ENCODE assay signal across 15 cellular contexts in the genomic region with DNA sequence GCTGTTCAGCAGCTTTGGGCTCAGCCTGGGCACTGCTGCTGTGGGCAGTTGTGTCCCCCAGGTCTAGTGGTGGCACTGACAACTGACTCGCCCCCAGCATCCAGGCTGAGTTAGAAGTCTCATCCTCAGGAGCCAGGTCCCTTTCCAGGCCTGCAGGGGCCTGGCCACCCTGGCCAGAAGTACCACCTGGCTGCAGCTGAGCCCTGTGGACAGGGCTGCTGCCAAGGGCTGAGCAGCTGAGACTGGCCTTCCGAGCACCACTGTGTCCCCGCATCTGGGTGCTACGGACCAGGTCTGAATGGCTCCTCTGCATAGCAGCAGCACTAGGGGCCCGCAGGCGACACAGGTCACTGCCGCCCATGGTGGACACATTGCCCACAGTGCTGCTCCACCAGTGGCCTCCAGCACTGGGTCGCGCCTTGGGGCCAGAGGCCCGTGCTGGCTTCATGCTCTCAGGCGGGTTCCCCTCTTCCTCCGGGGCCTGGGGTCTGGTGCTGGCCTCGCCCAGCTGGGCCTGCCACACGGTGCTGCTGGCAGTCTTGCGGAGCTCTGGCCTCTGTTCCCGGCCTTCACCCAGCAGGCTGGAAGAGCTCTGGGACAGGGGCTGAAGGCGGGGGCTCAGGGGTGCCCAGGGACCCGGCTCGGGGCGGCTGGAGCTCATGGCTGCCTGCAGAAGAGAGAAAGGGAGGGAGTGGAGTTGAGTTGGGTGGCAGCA. TPM values are rescaled to one million over a fixed set of nuclear protein-coding genes. Genes with fewer than 3 reads are reported as not detected.
DNase-seq lines count a peak whose midpoint lies in the region; ATAC-seq and TF ChIP-seq lines count a peak whose summit lies in the region.
"Had no signal": no experiment of that assay in that cellular context is flagged by ENCODE, and none has a peak within 500 bp of the region (broad histone marks: within the 10 kb centered on the region; RNA-seq: fewer than 3 reads in every experiment).

No MANE protein-coding gene starts in this region.

- H3K4me3 Mint-ChIP-seq in WTC11 (no peak overlapping the region), osteocyte (ENCODE audit: unreplicated experiment) (no peak overlapping the region)
- H3K4me3 Mint-ChIP-seq: stimulated activated naive B cell treated with anti-CD40 and anti-IgM and Interleukin-4, amounts not matched to agents 10 μg/mL and 1 μg/mL and 100 μg/mL, for 72 hours had no signal

- no peaks in the 10 kb centered on the region for H3K9me3 ChIP-seq in effector memory CD4-positive, alpha-beta T cell (ENCODE audit: control insufficient read depth, low read length)

- POLR2A ChIA-PET in WTC11 (lab: Charles Lee) (no interaction called here), RWPE1 (lab: Yijun Ruan, JAX; ENCODE audit: low non-redundant PET) (no interaction called here)

- no peaks in the 10 kb centered on the region for H3K4me1 ChIP-seq in effector memory CD4-positive, alpha-beta T cell (ENCODE audit: control insufficient read depth, insufficient read depth, low read length, poor library complexity, severe bottlenecking)

- H3K36me3 Mint-ChIP-seq in WTC11 (no peaks in the 10 kb centered on the region), osteocyte (ENCODE audit: unreplicated experiment) (no peaks in the 10 kb centered on the region)
- H3K36me3 Mint-ChIP-seq: stimulated activated naive B cell treated with anti-CD40 and anti-IgM and Interleukin-4, amounts not matched to agents 10 μg/mL and 1 μg/mL and 100 μg/mL, for 72 hours had no signal

- H3K36me3 ChIP-seq in effector memory CD4-positive, alpha-beta T cell (ENCODE audit: control insufficient read depth, insufficient read depth, low read length), result no peaks in the 10 kb centered on the region

- no peak overlapping the region for H3K27ac ChIP-seq in effector memory CD4-positive, alpha-beta T cell (ENCODE audit: insufficient read depth, low read length, poor library complexity, severe bottlenecking)
- no peak overlapping the region for H3K27ac ChIP-seq in RWPE1

- TF ChIP-seq CTCF in WTC11 (IDR thresholded peaks at IDR 0.05) (no peak), osteocyte (IDR thresholded peaks at IDR 0.05) (no peak), RWPE1 (conservative IDR thresholded peaks at IDR 0.05; ENCODE audit: low read depth) (no peak)

- intact Hi-C loops in left cardiac atrium (cut with DNase I), result no loop called here

- peaks cover 1% of the 10 kb centered on the region for H3K27me3 ChIP-seq in effector memory CD4-positive, alpha-beta T cell (replicated peaks; ENCODE audit: control insufficient read depth, insufficient read depth, low read length, poor library complexity, severe bottlenecking)

- H3K4me3 ChIP-seq in effector memory CD4-positive, alpha-beta T cell (ENCODE audit: insufficient read depth, low read depth, low read length, poor library complexity, severe bottlenecking), result no peak overlapping the region
- H3K4me3 ChIP-seq: GM12878 had no signal

- H3K27me3 Mint-ChIP-seq in WTC11 (ENCODE audit: low read depth), result no peaks in the 10 kb centered on the region
- no peaks in the 10 kb centered on the region for H3K27me3 Mint-ChIP-seq in osteocyte (ENCODE audit: unreplicated experiment)

- peak; percentile 43 for DNase-seq in AG08396 (ENCODE audit: low spot score)
- peak; percentile 10 for DNase-seq in WTC11 (ENCODE audit: low spot score)
- DNase-seq in left cardiac atrium, result peak; percentile 23
- peak; percentile 88 for DNase-seq in osteocyte (ENCODE audit: extremely low spot score, unreplicated experiment)
- no peak for DNase-seq in effector memory CD4-positive, alpha-beta T cell
- DNase-seq in RWPE1 (ENCODE audit: low spot score), result no peak
- no peak for DNase-seq in cerebellum (ENCODE audit: low spot score)
- DNase-seq: activated T-cell treated with anti-CD3 and anti-CD28 coated beads for 4 hours; glutamatergic neuron; NCI-H2107; stimulated activated naive B cell treated with anti-CD40 and anti-IgM and Interleukin-4, amounts not matched to agents 10 μg/mL and 1 μg/mL and 100 μg/mL, for 72 hours had no signal

- H3K4me1 Mint-ChIP-seq in WTC11, result no peaks in the 10 kb centered on the region
- no peaks in the 10 kb centered on the region for H3K4me1 Mint-ChIP-seq in osteocyte (ENCODE audit: unreplicated experiment)
- H3K4me1 Mint-ChIP-seq: stimulated activated naive B cell treated with anti-CD40 and anti-IgM and Interleukin-4, amounts not matched to agents 10 μg/mL and 1 μg/mL and 100 μg/mL, for 72 hours had no signal

- H3K9me3 Mint-ChIP-seq in WTC11 (no peaks in the 10 kb centered on the region), osteocyte (ENCODE audit: unreplicated experiment) (no peaks in the 10 kb centered on the region)
- H3K9me3 Mint-ChIP-seq: stimulated activated naive B cell treated with anti-CD40 and anti-IgM and Interleukin-4, amounts not matched to agents 10 μg/mL and 1 μg/mL and 100 μg/mL, for 72 hours had no signal

- no peak overlapping the region for H3K27ac Mint-ChIP-seq in WTC11
- no peak overlapping the region for H3K27ac Mint-ChIP-seq in osteocyte (ENCODE audit: unreplicated experiment)
- H3K27ac Mint-ChIP-seq: stimulated activated naive B cell treated with anti-CD40 and anti-IgM and Interleukin-4, amounts not matched to agents 10 μg/mL and 1 μg/mL and 100 μg/mL, for 72 hours had no signal

- CTCF ChIA-PET in WTC11 (lab: Charles Lee) (no interaction called here), RWPE1 (lab: Yijun Ruan, JAX) (interaction anchor here (0.5 kb wide), 2 partner anchors 12 to 460 kb away, joined by 3 to 5 read pairs; no protein-coding TSS in a partner anchor)

- ATAC-seq in WTC11 (no peak), left cardiac atrium (no peak), GM21515 (IDR thresholded peaks at IDR 0.05; ENCODE audit: unreplicated experiment) (no peak)
- ATAC-seq: GM12878; stimulated activated naive B cell treated with anti-CD40 and anti-IgM and Interleukin-4, amounts not matched to agents 10 μg/mL and 1 μg/mL and 100 μg/mL, for 72 hours had no signal

TF ChIP-seq in WTC11, 78 proteins besides CTCF, POLR2A, EP300 and RAD21:
- TF ChIP-seq, protein P1, sequence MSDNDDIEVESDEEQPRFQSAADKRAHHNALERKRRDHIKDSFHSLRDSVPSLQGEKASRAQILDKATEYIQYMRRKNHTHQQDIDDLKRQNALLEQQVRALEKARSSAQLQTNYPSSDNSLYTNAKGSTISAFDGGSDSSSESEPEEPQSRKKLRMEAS (CRISPR knock-in tag; IDR thresholded peaks at IDR 0.05), result no peak
TF ChIP-seq in WTC11: peak in this region for 0.

RNA-seq across cellular contexts. Expression of a gene that starts 6.2 kb away (rescaled TPM):
- total RNA-seq in WTC11 (2021), result 17.5 to 22.5 TPM (median 20.9 TPM) in 3 replicates
- not detected for total RNA-seq in left cardiac atrium
- total RNA-seq in osteocyte, result 2.5 and 3.4 TPM in 2 replicates
- total RNA-seq in cerebellum, result 32.0 TPM
- total RNA-seq: OCI-LY7; T-helper 2 cell treated with Interferon-gamma antibody and Interleukin-4, amounts not matched to agents 100 ng/mL and 5 ng/mL, for 36 hours had no signal

RNA-seq across cellular contexts. Expression of a gene that starts 28.7 kb away (rescaled TPM):
- total RNA-seq in WTC11 (2021), result 1.2 to 1.6 TPM (median 1.5 TPM) in 3 replicates
- total RNA-seq in left cardiac atrium, result 1 to 10 TPM; 4.6 to 4.9 TPM
- total RNA-seq in osteocyte, result 10.3 and 12.5 TPM in 2 replicates
- total RNA-seq in cerebellum, result 1.8 TPM

Comparison
In these comparisons a context has a peak if more than half of its experiments do, and no peak if none do; other contexts are left out.
1. DNase-seq: peak in AG08396 (single experiment), WTC11 (single experiment), left cardiac atrium (single experiment) and osteocyte (single experiment); none in effector memory CD4-positive, alpha-beta T cell (0 of 3), RWPE1 (single experiment) and cerebellum (single experiment).